In genomic region chr10:99534456-99534938, GRCh38 we compare ENCODE assay signal across 13 cellular contexts. TPM values are rescaled to one million over a fixed set of nuclear protein-coding genes. Genes with fewer than 3 reads are reported as not detected.
DNase-seq lines count a peak whose midpoint lies in the region; ATAC-seq, FAIRE-seq and TF ChIP-seq lines count a peak whose summit lies in the region.
"Had no signal": no experiment of that assay in that cellular context is flagged by ENCODE, and none has a peak within 500 bp of the region (broad histone marks: within the 10 kb centered on the region; RNA-seq: fewer than 3 reads in every experiment).

No MANE protein-coding gene starts in this region.

- intact Hi-C loops in pancreas (cut with DNase I): no loop called here

- ATAC-seq in pancreas: no peak
- no peak for ATAC-seq in GM19328 (IDR thresholded peaks at IDR 0.05; ENCODE audit: unreplicated experiment)
- no peak for ATAC-seq in HG02571 (IDR thresholded peaks at IDR 0.05; ENCODE audit: unreplicated experiment)
- no peak for ATAC-seq in HG03039 (IDR thresholded peaks at IDR 0.05; ENCODE audit: unreplicated experiment)

- no peak for TF ChIP-seq CTCF in endodermal cell (conservative IDR thresholded peaks at IDR 0.05)
- no peak for TF ChIP-seq CTCF in pancreas (IDR thresholded peaks at IDR 0.05)
- TF ChIP-seq CTCF in HFFc6 (IDR thresholded peaks at IDR 0.05): no peak

- H3K27ac ChIP-seq in BLaER1 treated with 17β-estradiol and CSF1 and Interleukin-3, amounts not matched to agents 10 nM and 100 nM: no peak overlapping the region
- H3K27ac ChIP-seq in HUES64 (ENCODE audit: low read depth, low read length) (no peak overlapping the region), endodermal cell (ENCODE audit: low read depth, low read length) (no peak overlapping the region), pancreas (no peak overlapping the region)

- peak overlapping the region; percentile 37 to 77 (median 61) for H3K4me2 ChIP-seq in BLaER1 treated with 17β-estradiol and CSF1 and Interleukin-3, amounts not matched to agents 10 nM and 100 nM

- no peak for DNase-seq in endodermal cell
- DNase-seq in pancreas: no peak
- DNase-seq in HFFc6: no peak
- DNase-seq: activated CD4-positive, alpha-beta T cell treated with anti-CD3 and anti-CD28 coated beads, Interleukin-2, amount 50 U/mL, for 1 hour; DMS 273 treated with DMSO at 0.1 percent for 48 hours had no signal

- no peak for FAIRE-seq in pancreas (lab: Jason Lieb, UNC)

- H3K4me3 ChIP-seq in BLaER1 treated with 17β-estradiol and CSF1 and Interleukin-3, amounts not matched to agents 10 nM and 100 nM: peak overlapping the region in 8 of 10 experiments; percentile 18 to 58 (median 40); a peak in 9 of 20 replicates
- 0 out of 2 replicates have a peak overlapping the region, but pooled peaks have one; percentile 8 for H3K4me3 ChIP-seq in HUES64 (ENCODE audit: low read length)
- peak overlapping the region; percentile 53 for H3K4me3 ChIP-seq in endodermal cell (ENCODE audit: low read length)
- peak overlapping the region in 3 of 4 donors; percentile 16 to 47 (median 27) for H3K4me3 ChIP-seq in pancreas
- H3K4me3 ChIP-seq: body of pancreas had no signal

- H3K4me3 Mint-ChIP-seq in endodermal cell (peak overlapping the region; percentile 41), HFFc6 (no peak overlapping the region)

- H3K36me3 Mint-ChIP-seq in endodermal cell (ENCODE audit: low read depth): no peaks in the 10 kb centered on the region
- peaks cover 10% of the 10 kb centered on the region for H3K36me3 Mint-ChIP-seq in HFFc6 (ENCODE audit: low read depth)
- H3K36me3 Mint-ChIP-seq: mesothelial cell of epicardium had no signal

- WGBS in HUES64: 15% methylated on average over 22 of the region's 25 CpGs
- 13% methylated on average over 2 to 24 of the region's 25 CpGs for whole genome bisulfite sequencing in endodermal cell (ENCODE audit: insufficient coverage in 1 of 2, insufficient read length in 1 of 2), 2 experiments
- 13 to 14% methylated on average over 25 of the region's 25 CpGs for WGBS in pancreas, 2 donors

- H3K36me3 ChIP-seq in BLaER1 treated with 17β-estradiol and CSF1 and Interleukin-3, amounts not matched to agents 10 nM and 100 nM: no peaks in the 10 kb centered on the region
- no peaks in the 10 kb centered on the region for H3K36me3 ChIP-seq in HUES64 (ENCODE audit: insufficient read depth, low read length)
- H3K36me3 ChIP-seq in endodermal cell (ENCODE audit: control insufficient read depth, insufficient read depth, low read length): no peaks in the 10 kb centered on the region
- H3K36me3 ChIP-seq in pancreas: no peaks in the 10 kb centered on the region
- H3K36me3 ChIP-seq: tibial nerve had no signal

- H3K4me1 Mint-ChIP-seq in endodermal cell (peaks cover 32% of the 10 kb centered on the region), HFFc6 (ENCODE audit: low read depth) (peaks cover 27% of the 10 kb centered on the region)

- H3K9ac ChIP-seq in BLaER1 treated with 17β-estradiol and CSF1 and Interleukin-3, amounts not matched to agents 10 nM and 100 nM: no peak overlapping the region
- H3K9ac ChIP-seq in HUES64 (ENCODE audit: low read depth, low read length) (no peak overlapping the region), endodermal cell (ENCODE audit: extremely low read depth, low read length, poor library complexity, severe bottlenecking) (no peak overlapping the region)

- H3K9me3 Mint-ChIP-seq in endodermal cell: peaks cover 1% of the 10 kb centered on the region
- H3K9me3 Mint-ChIP-seq in HFFc6: peaks cover 4% of the 10 kb centered on the region; the same call in 1 of the 2 replicates
- H3K9me3 Mint-ChIP-seq: mesothelial cell of epicardium had no signal

- peaks cover 0 to 82% (median 60%) of the 10 kb centered on the region in 11 experiments; a peak in 18 of 22 replicates for H4K20me1 ChIP-seq in BLaER1 treated with 17β-estradiol and CSF1 and Interleukin-3, amounts not matched to agents 10 nM and 100 nM

- peaks cover 99 to 100% (median 100%) of the 10 kb centered on the region in 11 experiments for H3K27me3 ChIP-seq in BLaER1 treated with 17β-estradiol and CSF1 and Interleukin-3, amounts not matched to agents 10 nM and 100 nM
- H3K27me3 ChIP-seq in HUES64 (ENCODE audit: insufficient read depth, low read length): peaks cover 100% of the 10 kb centered on the region
- peaks cover 100% of the 10 kb centered on the region for H3K27me3 ChIP-seq in endodermal cell (ENCODE audit: control insufficient read depth, insufficient read depth, low read length, poor library complexity, severe bottlenecking)
- H3K27me3 ChIP-seq in pancreas: peaks cover under 1 to 77% (median 23%) of the 10 kb centered on the region in 4 donors

- peaks cover 25 to 83% (median 34%) of the 10 kb centered on the region in 11 experiments for H3K9me3 ChIP-seq in BLaER1 treated with 17β-estradiol and CSF1 and Interleukin-3, amounts not matched to agents 10 nM and 100 nM (replicated peaks in 1 of 11)
- H3K9me3 ChIP-seq in HUES64 (ENCODE audit: insufficient read depth, low read depth, low read length): no peaks in the 10 kb centered on the region
- peaks cover 8% of the 10 kb centered on the region for H3K9me3 ChIP-seq in endodermal cell (ENCODE audit: control insufficient read depth, low read length)
- no peaks in the 10 kb centered on the region for H3K9me3 ChIP-seq in pancreas
- H3K9me3 ChIP-seq: body of pancreas, tibial nerve had no signal

- H3K27ac Mint-ChIP-seq in endodermal cell: no peak overlapping the region
- H3K27ac Mint-ChIP-seq in HFFc6: no peak overlapping the region
- H3K27ac Mint-ChIP-seq: mesothelial cell of epicardium had no signal

- peaks cover 20 to 36% (median 29%) of the 10 kb centered on the region in 10 experiments for H3K4me1 ChIP-seq in BLaER1 treated with 17β-estradiol and CSF1 and Interleukin-3, amounts not matched to agents 10 nM and 100 nM
- H3K4me1 ChIP-seq in HUES64 (ENCODE audit: insufficient read depth, low read length) (peaks cover 26% of the 10 kb centered on the region), endodermal cell (ENCODE audit: control insufficient read depth, insufficient read depth, low read length) (peaks cover 6% of the 10 kb centered on the region), pancreas (peaks cover 0 to 4% (median 0%) of the 10 kb centered on the region in 3 donors)

- H3K27me3 Mint-ChIP-seq in endodermal cell (ENCODE audit: insufficient read depth) (peaks cover 98% of the 10 kb centered on the region), HFFc6 (ENCODE audit: insufficient read depth) (peaks cover 87% of the 10 kb centered on the region)

RNA-seq across cellular contexts. Expression of gene NKX2-3, which starts 1.8 kb away (rescaled TPM):
- not detected for polyA plus RNA-seq in HUES64 (2013, experiment 1 of 2)
- not detected for polyA plus RNA-seq in HUES64 (2013, experiment 2 of 2)
- total RNA-seq in endodermal cell (not detected), pancreas (1 to 10 TPM in 3 of 6 donors, under 1 TPM in 3; 0.28 to 2.3 (median 1.2) TPM)
- polyA plus RNA-seq in endodermal cell (2013, experiment 1 of 2): not detected
- polyA plus RNA-seq in endodermal cell (2013, experiment 2 of 2): not detected
- polyA plus RNA-seq in pancreas: 1 to 10 TPM; 1.0 to 6.2 TPM
- not detected for total RNA-seq in HFFc6 (2021; fragmentation: NEBNext Ultra II Directional; extraction: Animal tissue kit (Norgen Biotek cat#: 25700))
- total RNA-seq: mesothelial cell of epicardium, tibial nerve had no signal
